ENCODE assay signal across 11 cellular contexts in genomic region chr7:45575501-45576248, GRCh38. TPM values are rescaled to one million over a fixed set of nuclear protein-coding genes. Genes with fewer than 3 reads are reported as not detected.
DNase-seq lines count a peak whose midpoint lies in the region; ATAC-seq and TF ChIP-seq lines count a peak whose summit lies in the region.
"Had no signal": no experiment of that assay in that cellular context is flagged by ENCODE, and none has a peak within 500 bp of the region (broad histone marks: within the 10 kb centered on the region; RNA-seq: fewer than 3 reads in every experiment).

No MANE protein-coding gene starts in this region.

- no peaks in the 10 kb centered on the region for H3K27me3 ChIP-seq in GM06990 (replicated peaks; ENCODE audit: control insufficient read depth, insufficient read depth, low read length)
- H3K27me3 ChIP-seq in MM.1S (replicated peaks; ENCODE audit: insufficient read depth, low read length), result no peaks in the 10 kb centered on the region
- H3K27me3 ChIP-seq in prostate gland (replicated peaks; ENCODE audit: insufficient read depth), result no peaks in the 10 kb centered on the region

- intact Hi-C loops in left cardiac atrium (cut with DNase I) (no loop called here), prostate gland (cut with DNase I) (no loop called here)

- H3F3A ChIP-seq in MM.1S (ENCODE audit: insufficient read depth, low read length), result no peaks in the 10 kb centered on the region

- ATAC-seq in left cardiac atrium (peak; percentile 23 to 26), HG03280 (IDR thresholded peaks at IDR 0.05; ENCODE audit: unreplicated experiment) (no peak)

- H3K36me3 ChIP-seq in GM06990 (ENCODE audit: control insufficient read depth, insufficient read depth, low read length), result no peaks in the 10 kb centered on the region
- no peaks in the 10 kb centered on the region for H3K36me3 ChIP-seq in MM.1S (replicated peaks; ENCODE audit: insufficient read depth, low read length)
- no peaks in the 10 kb centered on the region for H3K36me3 ChIP-seq in prostate gland

- TF ChIP-seq CTCF in GM06990 (IDR thresholded peaks at IDR 0.05; ENCODE audit: insufficient read depth, low read length, poor library complexity, severe bottlenecking), result no peak
- TF ChIP-seq CTCF in MM.1S (IDR thresholded peaks at IDR 0.05; ENCODE audit: low read length), result no peak
- no peak for TF ChIP-seq CTCF in prostate gland (IDR thresholded peaks at IDR 0.05)

- H3K27ac ChIP-seq in MM.1S (ENCODE audit: low read length), result no peak overlapping the region
- peak overlapping the region in 1 of 2 donors; percentile 83 for H3K27ac ChIP-seq in prostate gland

- WGBS in prostate gland, result 14% methylated on average over 32 of the region's 36 CpGs

- H3K79me2 ChIP-seq in MM.1S (ENCODE audit: low read length), result peaks cover 13% of the 10 kb centered on the region

- H3K4me2 ChIP-seq in MM.1S (ENCODE audit: low read depth, low read length), result peak overlapping the region; percentile 100

- H3K4me3 ChIP-seq in GM06990 (replicated peaks; ENCODE audit: low read depth, low read length) (peak overlapping the region; percentile 78), MM.1S (ENCODE audit: low read length) (peak overlapping the region; percentile 93), prostate gland (peak overlapping the region; percentile 34 to 59)

- no peaks in the 10 kb centered on the region for H4K20me1 ChIP-seq in MM.1S (ENCODE audit: insufficient read depth, low read length)

- H3K9me3 ChIP-seq in MM.1S (replicated peaks; ENCODE audit: insufficient read depth, low read length) (no peaks in the 10 kb centered on the region), prostate gland (no peaks in the 10 kb centered on the region)

- peak overlapping the region; percentile 75; the same call in 1 of the 2 replicates for H3K9ac ChIP-seq in MM.1S (ENCODE audit: low read length)

- no peaks in the 10 kb centered on the region for H3K9me2 ChIP-seq in MM.1S (replicated peaks; ENCODE audit: insufficient read depth, low read length)

- TF ChIP-seq POLR2A in prostate gland (IDR thresholded peaks at IDR 0.05), result no peak

- H3K4me1 ChIP-seq in MM.1S (ENCODE audit: low read length) (peaks cover 8% of the 10 kb centered on the region; the same call in 1 of the 2 replicates), prostate gland (replicated peaks) (peaks cover 6% of the 10 kb centered on the region)

- no peak for DNase-seq in GM06990 (ENCODE audit: extremely low read depth, insufficient read length)
- no peak for DNase-seq in MM.1S
- no peak for DNase-seq in left cardiac atrium
- DNase-seq in prostate gland (ENCODE audit: low spot score), result no peak
- DNase-seq in stimulated activated naive CD4-positive, alpha-beta T cell treated with Interleukin-2 at 50 U/mL for 16 hours (lab: John Stamatoyannopoulos, UW), result no peak
- no peak for DNase-seq in stimulated activated CD4-positive, alpha-beta T cell treated with anti-CD3 and anti-CD28 coated beads, Interleukin-15, amount 100 ng/mL, for 24 hours
- no peak for DNase-seq in germinal center (ENCODE audit: low spot score)
- DNase-seq: anterior cingulate cortex, EL, naive B cell had no signal

- 0 out of 2 replicates have a peak overlapping the region, but pooled peaks have one; percentile 64 for H2AFZ ChIP-seq in MM.1S (ENCODE audit: low read length)

RNA-seq across cellular contexts. Expression of gene ADCY1, which starts 1.5 kb away (rescaled TPM):
- total RNA-seq in left cardiac atrium, result 1 to 10 TPM; 5.7 to 7.4 TPM
- 10 to 100 TPM in 1 of 2 donors, 1 to 10 TPM in 1; 4.5 to 17.0 TPM for total RNA-seq in prostate gland
